Comparison of ENCODE assay signal across 9 cellular contexts in the genomic region with DNA sequence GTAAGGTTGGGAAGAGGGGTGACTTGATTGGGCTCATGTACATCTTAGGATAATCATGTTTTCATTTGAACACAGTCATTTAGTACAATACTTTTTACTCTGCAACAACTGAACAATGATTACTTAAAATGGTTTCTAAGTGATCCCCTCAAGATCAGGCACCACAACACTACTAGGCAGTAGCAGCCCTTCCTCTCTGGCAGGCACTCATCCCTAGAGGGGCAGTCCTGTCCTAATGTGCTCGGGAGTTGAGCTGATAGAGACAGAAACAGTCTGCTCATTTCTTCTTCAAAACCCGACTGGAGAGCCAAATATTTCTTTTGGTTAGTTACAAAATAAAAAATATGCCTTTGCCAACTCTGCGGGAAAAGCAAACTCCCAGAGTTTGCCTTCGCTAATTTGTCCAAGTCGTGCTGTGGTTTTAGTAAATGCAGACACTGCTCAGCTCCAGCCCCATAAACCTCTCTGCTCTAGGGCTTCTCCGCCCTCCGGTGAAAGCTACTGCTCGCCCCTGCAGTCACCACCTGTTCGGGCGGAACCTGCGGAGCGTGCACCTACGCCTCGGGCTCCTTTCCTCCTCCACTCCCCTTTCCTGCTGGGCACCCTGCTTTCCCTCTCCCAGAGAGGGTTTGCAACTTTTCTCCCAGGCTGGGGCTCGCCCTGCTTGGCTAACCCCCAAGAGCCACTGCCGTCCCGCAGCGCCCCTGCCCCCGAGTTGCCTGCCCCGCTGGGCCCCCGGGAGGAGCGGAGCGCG. TPM values are rescaled to one million over a fixed set of nuclear protein-coding genes. Genes with fewer than 3 reads are reported as not detected.
A peak's percentile ranks its signal among the peaks of the same experiment; 100 is the strongest.
DNase-seq lines count a peak whose midpoint lies in the region; ATAC-seq, FAIRE-seq and TF ChIP-seq lines count a peak whose summit lies in the region.
"Had no signal": no experiment of that assay in that cellular context is flagged by ENCODE, and none has a peak within 500 bp of the region (broad histone marks: within the 10 kb centered on the region; RNA-seq: fewer than 3 reads in every experiment).

No MANE protein-coding gene starts in this region.

- peaks cover 0 to 7% of the 10 kb centered on the region in 2 donors for H3K4me1 ChIP-seq in kidney (ENCODE audit: control insufficient read depth in 1 of 2, insufficient read depth in 1 of 2, low read depth in 1 of 2, low read length in 2 of 2)
- H3K4me1 ChIP-seq in suprapubic skin: peaks cover 31% of the 10 kb centered on the region

- intact Hi-C loops in kidney (cut with DNase I): no loop called here

- H3K27ac ChIP-seq in kidney (ENCODE audit: low read depth in 2 of 2, low read length in 2 of 2) (peak overlapping the region; percentile 59 to 73), suprapubic skin (peak overlapping the region; percentile 55)
- H3K27ac ChIP-seq: neutrophil had no signal

- TF ChIP-seq CTCF in WTC11 (IDR thresholded peaks at IDR 0.05): no peak
- no peak for TF ChIP-seq CTCF in kidney (IDR thresholded peaks at IDR 0.05; ENCODE audit: borderline replicate concordance, extremely low read depth, insufficient read depth)
- TF ChIP-seq CTCF in suprapubic skin (IDR thresholded peaks at IDR 0.05): no peak

- H3K36me3 ChIP-seq in kidney (ENCODE audit: control insufficient read depth in 1 of 2, insufficient read depth in 2 of 2, low read length in 2 of 2) (no peaks in the 10 kb centered on the region), suprapubic skin (no peaks in the 10 kb centered on the region)
- H3K36me3 ChIP-seq: neutrophil had no signal

- TF ChIP-seq POLR2A in suprapubic skin (IDR thresholded peaks at IDR 0.05): no peak

- H3K4me3 ChIP-seq in kidney (ENCODE audit: low read length in 2 of 2): peak overlapping the region; percentile 74
- peak overlapping the region; percentile 68 for H3K4me3 ChIP-seq in suprapubic skin

- peaks cover 13% of the 10 kb centered on the region for H3K27me3 ChIP-seq in suprapubic skin

- peak; percentile 27 for DNase-seq in activated T-cell treated with anti-CD3 and anti-CD28 coated beads, Interleukin-2, amount 50 U/mL, for 24 hours
- no peak for DNase-seq in activated T-cell treated with anti-CD3 and anti-CD28 coated beads for 4 hours
- peak; percentile 43 for DNase-seq in WTC11 (ENCODE audit: low spot score)
- no peak for DNase-seq in kidney
- DNase-seq in suprapubic skin (ENCODE audit: low spot score in 2 of 2): no peak
- no peak for DNase-seq in DMS79 (lab: John Stamatoyannopoulos, UW)

- POLR2A ChIA-PET in WTC11 (lab: Charles Lee): interaction anchor here (0.9 kb wide), 1 partner anchor 69 kb away, joined by 3 read pairs; no protein-coding TSS in a partner anchor

- H3K4me1 Mint-ChIP-seq in activated T-cell treated with anti-CD3 and anti-CD28 coated beads, Interleukin-2, amount 50 U/mL, for 24 hours (ENCODE audit: low read depth): peaks cover 6% of the 10 kb centered on the region
- peaks cover 37% of the 10 kb centered on the region for H3K4me1 Mint-ChIP-seq in WTC11

- no peak for TF ChIP-seq EP300 in suprapubic skin (IDR thresholded peaks at IDR 0.05)

- FAIRE-seq in kidney (lab: Jason Lieb, UNC): no peak

- CTCF ChIA-PET in WTC11 (lab: Charles Lee): no interaction called here

- H3K9me3 ChIP-seq in kidney (ENCODE audit: control insufficient read depth in 1 of 2, low read length in 2 of 2): no peaks in the 10 kb centered on the region
- no peaks in the 10 kb centered on the region for H3K9me3 ChIP-seq in suprapubic skin
- H3K9me3 ChIP-seq: neutrophil had no signal

- no peak overlapping the region for H3K27ac Mint-ChIP-seq in activated T-cell treated with anti-CD3 and anti-CD28 coated beads, Interleukin-2, amount 50 U/mL, for 24 hours
- H3K27ac Mint-ChIP-seq in WTC11: no peak overlapping the region

- WGBS in suprapubic skin: under 1% methylated on average over 14 of the region's 24 CpGs

- ATAC-seq in HG03354 (IDR thresholded peaks at IDR 0.05; ENCODE audit: poor library complexity, severe bottlenecking, unreplicated experiment) (peak; percentile 43), WTC11 (peak; percentile 72)
- ATAC-seq in activated CD4-positive, CD25-positive, alpha-beta regulatory T cell treated with anti-CD3 and anti-CD28 coated beads, Interleukin-2, amount 50 U/mL, for 24 hours: no peak

- H3K9me3 Mint-ChIP-seq in activated T-cell treated with anti-CD3 and anti-CD28 coated beads, Interleukin-2, amount 50 U/mL, for 24 hours: no peaks in the 10 kb centered on the region
- no peaks in the 10 kb centered on the region for H3K9me3 Mint-ChIP-seq in WTC11

- H3K9ac ChIP-seq in kidney (ENCODE audit: low read length in 2 of 2): peak overlapping the region; percentile 28 to 34

- H3K27me3 Mint-ChIP-seq in activated T-cell treated with anti-CD3 and anti-CD28 coated beads, Interleukin-2, amount 50 U/mL, for 24 hours: peaks cover 76% of the 10 kb centered on the region
- H3K27me3 Mint-ChIP-seq in WTC11 (ENCODE audit: low read depth): peaks cover 94% of the 10 kb centered on the region

- no peak overlapping the region for H3K4me3 Mint-ChIP-seq in activated T-cell treated with anti-CD3 and anti-CD28 coated beads, Interleukin-2, amount 50 U/mL, for 24 hours
- H3K4me3 Mint-ChIP-seq in WTC11: peak overlapping the region; percentile 68

- no peaks in the 10 kb centered on the region for H3K36me3 Mint-ChIP-seq in activated T-cell treated with anti-CD3 and anti-CD28 coated beads, Interleukin-2, amount 50 U/mL, for 24 hours (ENCODE audit: low read depth)
- H3K36me3 Mint-ChIP-seq in WTC11: no peaks in the 10 kb centered on the region

TF ChIP-seq in WTC11, 78 proteins besides CTCF, POLR2A, EP300 and RAD21:
- TF ChIP-seq CREM (CRISPR knock-in tag; IDR thresholded peaks at IDR 0.05) (no peak), ZNF219 (CRISPR knock-in tag; IDR thresholded peaks at IDR 0.05; ENCODE audit: borderline replicate concordance) (peak; percentile 25; the same call in 1 of the 2 replicates)

RNA-seq across cellular contexts. Expression of a gene that starts 0.5 kb away (rescaled TPM):
- total RNA-seq in WTC11 (2021) (1.3 to 1.6 TPM (median 1.4 TPM) in 3 replicates), kidney (78.3 TPM), suprapubic skin (1 to 10 TPM; 3.6 to 6.6 (median 4.8) TPM)
- 117 TPM for polyA plus RNA-seq in kidney (ENCODE audit: insufficient read depth, low read depth, low replicate concordance)

Comparison
In these comparisons a context has a peak if more than half of its experiments do, and no peak if none do; other contexts are left out.
1. DNase-seq: peak in activated T-cell treated with anti-CD3 and anti-CD28 coated beads, Interleukin-2, amount 50 U/mL, for 24 hours (single experiment) and WTC11 (single experiment); none in activated T-cell treated with anti-CD3 and anti-CD28 coated beads for 4 hours (single experiment), kidney (single experiment), suprapubic skin (0 of 2) and DMS79 (single experiment).
2. ATAC-seq: peak in HG03354 (single experiment) and WTC11 (single experiment); none in activated CD4-positive, CD25-positive, alpha-beta regulatory T cell treated with anti-CD3 and anti-CD28 coated beads, Interleukin-2, amount 50 U/mL, for 24 hours (0 of 2).
3. RNA of a gene that starts 0.5 kb away (total RNA-seq): 78.3 TPM in kidney (single experiment); 3.6 to 6.6 TPM in suprapubic skin and 1.3 to 1.6 TPM in WTC11; every median in the first group is over 10 times any median in the second.